In the genomic region with DNA sequence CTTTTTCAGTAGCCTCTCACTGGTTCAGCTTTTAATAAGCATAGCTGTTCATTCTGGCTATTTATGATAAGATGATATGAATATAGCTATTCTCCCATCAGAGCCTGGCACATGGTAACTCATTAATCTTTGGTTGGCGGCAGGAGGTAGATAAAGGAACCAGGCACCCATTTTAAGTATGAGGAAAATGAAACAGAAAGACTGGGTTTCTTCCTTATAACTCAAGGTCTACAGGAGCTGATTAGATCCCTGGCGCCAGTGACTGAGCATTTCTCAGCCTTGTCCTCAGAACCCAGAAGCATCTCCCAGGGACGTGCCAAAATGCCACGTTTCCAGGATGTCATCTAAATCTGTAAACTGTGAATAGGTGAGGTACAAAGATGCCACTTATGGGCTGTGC, we compare ENCODE assay signal across 1 cellular context.
TF ChIP-seq lines count a peak whose summit lies in the region.

No MANE protein-coding gene starts in this region.

TF ChIP-seq in H1, 55 proteins besides CTCF, POLR2A, EP300 and RAD21:
- TF ChIP-seq RBBP5 (IDR thresholded peaks at IDR 0.05; ENCODE audit: borderline replicate concordance, low read depth, low read length) (no peak), SUZ12 (IDR thresholded peaks at IDR 0.05; ENCODE audit: low read length) (no peak), CEBPB (IDR thresholded peaks at IDR 0.05; ENCODE audit: low read depth, low read length) (no peak), TEAD4 (IDR thresholded peaks at IDR 0.05; ENCODE audit: low read depth, low read length) (no peak), GABPA (IDR thresholded peaks at IDR 0.05; ENCODE audit: borderline replicate concordance, insufficient read depth, low read length) (no peak), ASH2L (IDR thresholded peaks at IDR 0.05; ENCODE audit: low read length) (no peak)
